ENCODE assay signal across 7 cellular contexts in genomic region chr20:53865905-53866786, GRCh38.
DNase-seq lines count a peak whose midpoint lies in the region; ATAC-seq and TF ChIP-seq lines count a peak whose summit lies in the region.

No MANE protein-coding gene starts in this region.

- H3K36me3 ChIP-seq in GM06990 (ENCODE audit: control insufficient read depth, insufficient read depth, low read length) (no peaks in the 10 kb centered on the region), spleen (no peaks in the 10 kb centered on the region)

- DNase-seq in GM06990 (ENCODE audit: extremely low read depth, insufficient read length): no peak
- DNase-seq in NCI-H2196 (lab: John Stamatoyannopoulos, UW; ENCODE audit: unreplicated experiment): peak; percentile 75
- DNase-seq in astrocyte of the hippocampus (ENCODE audit: low read depth, low spot score): peak; percentile 67
- DNase-seq in iris pigment epithelial cell (ENCODE audit: low read depth): peak; percentile 79
- no peak for DNase-seq in spleen
- no peak for DNase-seq in SKM-1 treated with dmso at 0.1 percent for 144 hours (lab: John Stamatoyannopoulos, UW; ENCODE audit: unreplicated experiment)

- no peak for TF ChIP-seq POLR2A in spleen (IDR thresholded peaks at IDR 0.05)

- H3K27me3 ChIP-seq in GM06990 (replicated peaks; ENCODE audit: control insufficient read depth, insufficient read depth, low read length): no peaks in the 10 kb centered on the region
- H3K27me3 ChIP-seq in spleen (replicated peaks in 1 of 7): no peaks in the 10 kb centered on the region

- H3K4me1 ChIP-seq in spleen: peaks cover 24 to 62% (median 52%) of the 10 kb centered on the region in 6 donors

- intact Hi-C loops in spleen (cut with DNase I; ENCODE audit: low total_unique reads): no loop called here

- ATAC-seq in GM18868 (IDR thresholded peaks at IDR 0.05; ENCODE audit: unreplicated experiment): no peak

- H3K4me3 ChIP-seq in GM06990 (replicated peaks; ENCODE audit: low read depth, low read length) (peak overlapping the region; percentile 8; the same call in 1 of the 2 replicates), spleen (peak overlapping the region in 1 of 8 donors; percentile 46)

- 24 to 42% (median 35%) methylated on average over 7 of the region's 7 CpGs for WGBS in spleen, 5 donors

- TF ChIP-seq CTCF in GM06990 (IDR thresholded peaks at IDR 0.05; ENCODE audit: insufficient read depth, low read length, poor library complexity, severe bottlenecking) (no peak), spleen (IDR thresholded peaks at IDR 0.05 in 8 of 11, conservative IDR thresholded peaks at IDR 0.05 in 3 of 11) (no peak)

- no peaks in the 10 kb centered on the region for H3K9me3 ChIP-seq in spleen

- peak overlapping the region; percentile 58 to 88 (median 78) for H3K27ac ChIP-seq in spleen

Comparison
In these comparisons a context has a peak if more than half of its experiments do, and no peak if none do; other contexts are left out.
1. DNase-seq: peak in NCI-H2196 (single experiment), astrocyte of the hippocampus (single experiment) and iris pigment epithelial cell (single experiment); none in GM06990 (single experiment), spleen (single experiment) and SKM-1 treated with dmso at 0.1 percent for 144 hours (single experiment).